In the genomic region with DNA sequence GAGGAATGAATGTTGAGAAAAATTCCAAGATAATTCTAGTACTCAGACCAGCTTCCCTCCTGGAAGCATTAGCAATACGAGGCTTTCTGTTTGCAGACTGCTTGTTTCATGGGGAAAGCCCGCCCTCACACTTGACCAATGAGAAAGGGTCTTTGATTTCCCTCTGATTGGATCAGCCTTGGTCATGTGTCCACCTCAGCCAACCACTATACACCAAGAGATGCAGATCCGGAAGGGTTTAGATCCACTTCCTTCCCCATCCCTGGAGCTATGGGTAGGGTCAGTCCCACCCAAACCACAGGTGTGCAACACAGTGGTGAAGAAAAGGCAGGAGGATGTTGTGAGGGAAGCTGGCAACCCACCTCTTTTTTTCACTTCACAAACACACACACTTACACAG, we compare ENCODE assay signal across 23 cellular contexts.
"Had no signal": no experiment of that assay in that cellular context is flagged by ENCODE, and none has a peak within 500 bp of the region (broad histone marks: within the 10 kb centered on the region; RNA-seq: fewer than 3 reads in every experiment).

No MANE protein-coding gene starts in this region.

- H3K36me3 ChIP-seq: gastroesophageal sphincter, heart left ventricle, spleen, thoracic aorta had no signal

- H3K27me3 ChIP-seq: heart left ventricle had no signal

- H3K4me1 ChIP-seq: gastroesophageal sphincter had no signal

- H3K27ac ChIP-seq: coronary artery, epithelial cell of prostate, gastroesophageal sphincter, heart left ventricle, spleen, thoracic aorta had no signal

- FAIRE-seq: bronchial epithelial cell, keratinocyte had no signal

- DNase-seq: activated CD4-positive, alpha-beta memory T cell treated with anti-CD3 and anti-CD28 coated beads for 36 hours; activated CD4-positive, alpha-beta T cell treated with anti-CD3 and anti-CD28 coated beads for 48 hours; activated effector memory CD4-positive, alpha-beta T cell treated with Interleukin-2 at 50 U/mL for 16 hours; activated naive CD4-positive, alpha-beta T cell treated with anti-CD3 and anti-CD28 coated beads for 36 hours; activated T-cell treated with anti-CD3 and anti-CD28 coated beads, Interleukin-2, amount 50 U/mL, for 48 hours; amygdala; cerebellar nuclear complex; heart left ventricle; left colon; mesenchymal stem cell; nephron progenitor cell; occipital lobe; posterior cingulate gyrus; spleen; stimulated activated CD4-positive, alpha-beta T cell treated with anti-CD3 and anti-CD28 coated beads, Interleukin-4, amount 100 ng/mL, for 1 hour; stimulated activated naive CD4-positive, alpha-beta T cell; T1000 had no signal

- H3K9me3 ChIP-seq: gastroesophageal sphincter, heart left ventricle, spleen, thoracic aorta had no signal

- H3K4me3 ChIP-seq: coronary artery, gastroesophageal sphincter, heart left ventricle, spleen, thoracic aorta had no signal

- ATAC-seq: gastroesophageal sphincter, heart left ventricle, left colon had no signal
